Comparison of ENCODE assay signal across 16 cellular contexts in genomic region chrX:331772-332495, GRCh38. TPM values are rescaled to one million over a fixed set of nuclear protein-coding genes. Genes with fewer than 3 reads are reported as not detected.
A peak's percentile ranks its signal among the peaks of the same experiment; 100 is the strongest.
DNase-seq lines count a peak whose midpoint lies in the region; ATAC-seq and TF ChIP-seq lines count a peak whose summit lies in the region.
"Had no signal": no experiment of that assay in that cellular context is flagged by ENCODE, and none has a peak within 500 bp of the region (broad histone marks: within the 10 kb centered on the region; RNA-seq: fewer than 3 reads in every experiment).

No MANE protein-coding gene starts in this region.

- TF ChIP-seq CTCF in colonic mucosa (IDR thresholded peaks at IDR 0.05): no peak

- peaks cover 13% of the 10 kb centered on the region for H3K4me1 ChIP-seq in skeletal muscle satellite cell (ENCODE audit: control insufficient read depth, insufficient read depth, low read length)
- no peaks in the 10 kb centered on the region for H3K4me1 ChIP-seq in colonic mucosa
- H3K4me1 ChIP-seq: foreskin keratinocyte had no signal

- POLR2A ChIA-PET in activated CD4-positive, alpha-beta T cell treated with anti-CD3 and anti-CD28 coated beads, Interleukin-2, amount 10 ng/mL, durations not matched to agents 7 days and 5 days (lab: Charles Lee): no interaction called here

- H3K36me3 Mint-ChIP-seq in activated CD4-positive, alpha-beta T cell treated with anti-CD3 and anti-CD28 coated beads, Interleukin-2, amount 10 ng/mL, durations not matched to agents 7 days and 5 days (ENCODE audit: low read depth): peaks cover 7% of the 10 kb centered on the region
- H3K36me3 Mint-ChIP-seq in activated naive CD8-positive, alpha-beta T cell treated with anti-CD3 and anti-CD28 coated beads for 36 hours: peaks cover 7% of the 10 kb centered on the region

- peak overlapping the region; percentile 60 for H3K27ac Mint-ChIP-seq in activated CD4-positive, alpha-beta T cell treated with anti-CD3 and anti-CD28 coated beads, Interleukin-2, amount 10 ng/mL, durations not matched to agents 7 days and 5 days
- no peak overlapping the region for H3K27ac Mint-ChIP-seq in activated naive CD8-positive, alpha-beta T cell treated with anti-CD3 and anti-CD28 coated beads for 36 hours
- H3K27ac Mint-ChIP-seq: activated naive CD4-positive, alpha-beta T cell treated with anti-CD3 and anti-CD28 coated beads, Interleukin-2, amount 50 U/mL, for 72 hours; IgD-negative memory B cell had no signal

- peaks cover 7% of the 10 kb centered on the region for H3K27me3 ChIP-seq in skeletal muscle satellite cell (ENCODE audit: control insufficient read depth, insufficient read depth, low read length)
- peaks cover 17% of the 10 kb centered on the region for H3K27me3 ChIP-seq in colonic mucosa
- H3K27me3 ChIP-seq: thyroid gland had no signal

- H3K4me2 ChIP-seq in skeletal muscle satellite cell (ENCODE audit: low read length): peak overlapping the region; percentile 85

- ATAC-seq in left colon (peak; percentile 24), GM18520 (IDR thresholded peaks at IDR 0.05; ENCODE audit: unreplicated experiment) (no peak)
- ATAC-seq: GM12878 had no signal

- no peak overlapping the region for H3K4me3 Mint-ChIP-seq in activated CD4-positive, alpha-beta T cell treated with anti-CD3 and anti-CD28 coated beads, Interleukin-2, amount 10 ng/mL, durations not matched to agents 7 days and 5 days
- H3K4me3 Mint-ChIP-seq in activated naive CD8-positive, alpha-beta T cell treated with anti-CD3 and anti-CD28 coated beads for 36 hours: peak overlapping the region; percentile 40
- H3K4me3 Mint-ChIP-seq: IgD-negative memory B cell had no signal

- peaks cover 3% of the 10 kb centered on the region for H3K27me3 Mint-ChIP-seq in activated CD4-positive, alpha-beta T cell treated with anti-CD3 and anti-CD28 coated beads, Interleukin-2, amount 10 ng/mL, durations not matched to agents 7 days and 5 days
- H3K27me3 Mint-ChIP-seq in activated naive CD8-positive, alpha-beta T cell treated with anti-CD3 and anti-CD28 coated beads for 36 hours: no peaks in the 10 kb centered on the region
- H3K27me3 Mint-ChIP-seq: IgD-negative memory B cell had no signal

- H3K27ac ChIP-seq in colonic mucosa: no peak overlapping the region
- H3K27ac ChIP-seq: foreskin keratinocyte, thyroid gland had no signal

- H3K4me3 ChIP-seq in skeletal muscle satellite cell (ENCODE audit: low read length) (peak overlapping the region; percentile 18), colonic mucosa (no peak overlapping the region)
- H3K4me3 ChIP-seq: GM12878, thyroid gland had no signal

- CTCF ChIA-PET in activated CD4-positive, alpha-beta T cell treated with anti-CD3 and anti-CD28 coated beads, Interleukin-2, amount 10 ng/mL, durations not matched to agents 7 days and 5 days (lab: Charles Lee): no interaction called here

- H3K9me3 ChIP-seq in skeletal muscle satellite cell (replicated peaks; ENCODE audit: low read length) (no peaks in the 10 kb centered on the region), colonic mucosa (no peaks in the 10 kb centered on the region)
- H3K9me3 ChIP-seq: thyroid gland had no signal

- H3K36me3 ChIP-seq in skeletal muscle satellite cell (ENCODE audit: insufficient read depth, low read length) (peaks cover 4% of the 10 kb centered on the region), colonic mucosa (no peaks in the 10 kb centered on the region)
- H3K36me3 ChIP-seq: thyroid gland had no signal

- intact Hi-C loops in left colon (cut with DNase I, micrococcal nuclease): no loop called here
- intact Hi-C loops in colonic mucosa (cut with DNase I): no loop called here

- no peaks in the 10 kb centered on the region for H3K4me1 Mint-ChIP-seq in activated CD4-positive, alpha-beta T cell treated with anti-CD3 and anti-CD28 coated beads, Interleukin-2, amount 10 ng/mL, durations not matched to agents 7 days and 5 days
- H3K4me1 Mint-ChIP-seq in activated naive CD8-positive, alpha-beta T cell treated with anti-CD3 and anti-CD28 coated beads for 36 hours: no peaks in the 10 kb centered on the region

- H3K9ac ChIP-seq in skeletal muscle satellite cell (ENCODE audit: low read depth, low read length) (peak overlapping the region; percentile 1), colonic mucosa (ENCODE audit: low read depth in 2 of 2, low read length in 2 of 2) (no peak overlapping the region)

- peaks cover 2% of the 10 kb centered on the region for H3K9me3 Mint-ChIP-seq in activated CD4-positive, alpha-beta T cell treated with anti-CD3 and anti-CD28 coated beads, Interleukin-2, amount 10 ng/mL, durations not matched to agents 7 days and 5 days
- H3K9me3 Mint-ChIP-seq in activated naive CD8-positive, alpha-beta T cell treated with anti-CD3 and anti-CD28 coated beads for 36 hours: no peaks in the 10 kb centered on the region
- H3K9me3 Mint-ChIP-seq: activated naive CD4-positive, alpha-beta T cell treated with anti-CD3 and anti-CD28 coated beads, Interleukin-2, amount 50 U/mL, for 72 hours; IgD-negative memory B cell had no signal

- no peak for DNase-seq in activated CD4-positive, alpha-beta T cell treated with anti-CD3 and anti-CD28 coated beads, Interleukin-2, amount 10 ng/mL, durations not matched to agents 7 days and 5 days
- DNase-seq in activated CD4-positive, alpha-beta T cell treated with anti-CD3 and anti-CD28 coated beads for 1 hour: no peak
- DNase-seq in activated naive CD8-positive, alpha-beta T cell treated with anti-CD3 and anti-CD28 coated beads for 36 hours: no peak
- DNase-seq in left colon (peak in 1 of 2 donors; percentile 16), HPDE6-E6E7 (ENCODE audit: extremely low spot score) (no peak), colonic mucosa (no peak)
- DNase-seq: activated CD4-positive, alpha-beta T cell treated with anti-CD3 and anti-CD28 coated beads for 4 hours; foreskin keratinocyte; NCI-H1694 treated with DMSO at 0.1 percent for 48 hours; NK-92 treated with Interleukin-12 subunit alpha and Interleukin-12 subunit beta, amount 100 ng/mL, for 24 hours had no signal

RNA-seq across cellular contexts. Expression of gene GTPBP6, which starts 13.3 kb away (rescaled TPM):
- total RNA-seq in activated CD4-positive, alpha-beta T cell treated with anti-CD3 and anti-CD28 coated beads, Interleukin-2, amount 10 ng/mL, durations not matched to agents 7 days and 5 days: 10 to 100 TPM; 48.5 to 52.1 TPM
- 10 to 100 TPM; 70.5 to 71.7 TPM for total RNA-seq in activated naive CD8-positive, alpha-beta T cell treated with anti-CD3 and anti-CD28 coated beads for 36 hours
- total RNA-seq in left colon (10 to 100 TPM; 50.0 to 56.9 TPM), colonic mucosa (10 to 100 TPM; 44.4 to 81.1 TPM)
- 46.7 and 46.9 TPM in 2 replicates for total RNA-seq in skeletal muscle satellite cell (2012; rRNA removed)

RNA-seq across cellular contexts. Expression of gene PLCXD1, which starts 50.8 kb away (rescaled TPM):
- 10 to 100 TPM; 60.1 to 63.4 TPM for total RNA-seq in activated CD4-positive, alpha-beta T cell treated with anti-CD3 and anti-CD28 coated beads, Interleukin-2, amount 10 ng/mL, durations not matched to agents 7 days and 5 days
- 10 to 100 TPM; 43.1 to 43.8 TPM for total RNA-seq in activated naive CD8-positive, alpha-beta T cell treated with anti-CD3 and anti-CD28 coated beads for 36 hours
- 10 to 100 TPM; 12.6 to 19.1 TPM for total RNA-seq in left colon
- 3.0 and 15.5 TPM in 2 replicates for total RNA-seq in skeletal muscle satellite cell (2012; rRNA removed)
- total RNA-seq in colonic mucosa: 10 to 100 TPM; 11.0 to 23.8 TPM

RNA-seq across cellular contexts. Expression of gene PPP2R3B, which starts 54.8 kb away (rescaled TPM):
- 10 to 100 TPM; 30.6 to 33.8 TPM for total RNA-seq in activated CD4-positive, alpha-beta T cell treated with anti-CD3 and anti-CD28 coated beads, Interleukin-2, amount 10 ng/mL, durations not matched to agents 7 days and 5 days
- 10 to 100 TPM; 25.5 to 30.6 TPM for total RNA-seq in activated naive CD8-positive, alpha-beta T cell treated with anti-CD3 and anti-CD28 coated beads for 36 hours
- total RNA-seq in left colon (10 to 100 TPM; 10.8 to 11.3 TPM), colonic mucosa (10 to 100 TPM in 1 of 2 donors, 1 to 10 TPM in 1; 8.7 to 22.9 TPM)
- 7.4 and 26.0 TPM in 2 replicates for total RNA-seq in skeletal muscle satellite cell (2012; rRNA removed)
